Comparison of ENCODE assay signal across 1 cellular context in genomic region chr17:3927628-3928010, GRCh38.
A peak's percentile ranks its signal among the peaks of the same experiment; 100 is the strongest.
TF ChIP-seq lines count a peak whose summit lies in the region.

No MANE protein-coding gene starts in this region.

TF ChIP-seq in K562, 482 proteins besides CTCF, POLR2A, EP300 and RAD21:
- TF ChIP-seq ZSCAN32 (CRISPR knock-in tag; IDR thresholded peaks at IDR 0.05): no peak
- no peak for TF ChIP-seq TCFL5 (CRISPR knock-in tag; conservative IDR thresholded peaks at IDR 0.05)
- TF ChIP-seq POLR2G (IDR thresholded peaks at IDR 0.05; ENCODE audit: low read depth, low read length): 0 out of 2 replicates have a peak, but pooled peaks have one; percentile 28
- TF ChIP-seq RBM17 (IDR thresholded peaks at IDR 0.05; ENCODE audit: borderline replicate concordance, low read depth, low read length): no peak
